8 cellular contexts compared by ENCODE assay signal in genomic region chr2:25587361-25587760, GRCh38.
DNase-seq lines count a peak whose midpoint lies in the region; ATAC-seq, FAIRE-seq and TF ChIP-seq lines count a peak whose summit lies in the region.
"Had no signal": no experiment of that assay in that cellular context is flagged by ENCODE, and none has a peak within 500 bp of the region (broad histone marks: within the 10 kb centered on the region; RNA-seq: fewer than 3 reads in every experiment).

No MANE protein-coding gene starts in this region.

- intact Hi-C loops in left cardiac atrium (cut with DNase I) = no loop called here

- peak; percentile 70 for FAIRE-seq in GM12892 (lab: Jason Lieb, UNC)

- DNase-seq in GM12892 (ENCODE audit: insufficient read length) = no peak
- peak in 14 of 61 donors; percentile 11 to 55 (median 21) for DNase-seq in caudate nucleus (lab: John Stamatoyannopoulos, UW)
- peak; percentile 60 for DNase-seq in pons (ENCODE audit: low spot score)
- DNase-seq in left cardiac atrium = no peak
- no peak for DNase-seq in NOMO-1 treated with dmso at 0.1 percent for 144 hours (lab: John Stamatoyannopoulos, UW; ENCODE audit: unreplicated experiment)
- DNase-seq: immature natural killer cell had no signal

- TF ChIP-seq POLR2A in GM12892 (IDR thresholded peaks at IDR 0.05; ENCODE audit: low read depth, low read length) = no peak

- peak overlapping the region; percentile 46 for H3K27ac ChIP-seq in caudate nucleus (ENCODE audit: low read depth, low read length)

- ATAC-seq in HG03196 (IDR thresholded peaks at IDR 0.05; ENCODE audit: unreplicated experiment) = peak; percentile 46
- ATAC-seq in left cardiac atrium = no peak
- ATAC-seq in GM19463 (IDR thresholded peaks at IDR 0.05; ENCODE audit: unreplicated experiment) = no peak
